In the genomic region with DNA sequence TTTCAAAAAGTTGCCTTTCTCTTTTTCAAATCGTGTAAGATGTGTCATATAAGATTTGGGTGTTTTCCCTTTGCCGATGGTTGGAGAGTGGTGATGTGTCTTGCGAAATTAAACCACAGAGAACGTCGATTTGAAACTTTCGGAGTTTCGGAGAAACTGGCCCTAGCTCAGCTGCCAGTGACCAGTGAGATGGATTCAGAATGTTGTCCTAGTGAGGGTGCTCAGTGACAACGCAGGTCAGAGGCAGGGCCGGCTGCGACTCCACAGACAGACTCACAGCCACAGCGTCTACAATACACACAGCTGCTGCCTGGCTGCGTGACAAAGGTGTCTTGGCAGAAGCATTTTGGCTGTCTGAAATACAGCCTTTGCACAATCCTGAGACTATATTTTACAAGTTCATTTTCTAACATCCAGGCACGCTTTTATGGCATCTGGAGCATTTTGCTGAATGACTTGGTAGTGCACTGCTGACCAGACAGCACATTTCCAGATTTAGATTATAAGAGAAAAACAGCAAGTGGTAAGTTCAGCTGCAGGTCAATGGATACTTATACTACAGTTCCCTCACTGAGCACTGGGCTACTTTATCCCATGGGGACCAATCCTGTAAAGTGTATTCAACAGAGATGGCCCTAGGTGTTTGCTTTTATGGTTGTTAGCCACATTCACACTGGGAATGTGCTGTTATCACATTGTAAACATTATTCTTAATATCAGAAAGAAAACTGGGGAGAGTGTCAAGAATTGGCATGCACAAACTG, we compare ENCODE assay signal across 8 cellular contexts.
A peak's percentile ranks its signal among the peaks of the same experiment; 100 is the strongest.
DNase-seq lines count a peak whose midpoint lies in the region; ATAC-seq, FAIRE-seq and TF ChIP-seq lines count a peak whose summit lies in the region.

No MANE protein-coding gene starts in this region.

- 0 out of 2 replicates have a peak, but pooled peaks have one; percentile 6 for TF ChIP-seq CTCF in LNCaP clone FGC (IDR thresholded peaks at IDR 0.05; ENCODE audit: control insufficient read depth, extremely low read depth, insufficient read depth)
- TF ChIP-seq CTCF in activated B cell treated with CpG ODN at 0.5 μM for 24 hours (IDR thresholded peaks at IDR 0.05): no peak
- no peak for TF ChIP-seq CTCF in hepatocyte (IDR thresholded peaks at IDR 0.05; ENCODE audit: poor library complexity)
- no peak for TF ChIP-seq CTCF in testis (IDR thresholded peaks at IDR 0.05)

- H3K4me2 ChIP-seq in hepatocyte: peak overlapping the region; percentile 40

- H3K27me3 ChIP-seq in hepatocyte (no peaks in the 10 kb centered on the region), testis (no peaks in the 10 kb centered on the region)

- H3K4me1 ChIP-seq in hepatocyte (ENCODE audit: insufficient read depth) (peaks cover 12% of the 10 kb centered on the region), testis (no peaks in the 10 kb centered on the region)

- peaks cover 34% of the 10 kb centered on the region for H3K4me1 Mint-ChIP-seq in activated B cell treated with CpG ODN at 0.5 μM for 24 hours

- POLR2A ChIA-PET in activated B cell treated with CpG ODN at 0.5 μM for 24 hours (lab: Charles Lee): interaction anchor here (0.6 to 6.4 kb wide), 4 partner anchors 13 to 98 kb away, joined by 3 to 65 read pairs (median 40); no protein-coding TSS in a partner anchor

- no peaks in the 10 kb centered on the region for H3K9me2 ChIP-seq in hepatocyte (replicated peaks; ENCODE audit: insufficient read depth)

- no peak overlapping the region for H2AFZ ChIP-seq in hepatocyte

- H3K27ac ChIP-seq in hepatocyte: peak overlapping the region; percentile 7
- H3K27ac ChIP-seq in testis: no peak overlapping the region

- no peaks in the 10 kb centered on the region for H3K36me3 Mint-ChIP-seq in activated B cell treated with CpG ODN at 0.5 μM for 24 hours (ENCODE audit: low read depth)

- CTCF ChIA-PET in activated B cell treated with CpG ODN at 0.5 μM for 24 hours (lab: Charles Lee): interaction anchor here (1.4 kb wide), 1 partner anchor 13 kb away, joined by 3 read pairs; no protein-coding TSS in a partner anchor

- H3K36me3 ChIP-seq in hepatocyte (replicated peaks; ENCODE audit: insufficient read depth, low read depth) (no peaks in the 10 kb centered on the region), testis (ENCODE audit: low read depth, missing control alignments) (no peaks in the 10 kb centered on the region)

- no peak overlapping the region for H3K4me3 ChIP-seq in LNCaP clone FGC (ENCODE audit: low read depth, low read length)
- H3K4me3 ChIP-seq in hepatocyte: no peak overlapping the region
- no peak overlapping the region for H3K4me3 ChIP-seq in testis

- intact Hi-C loops in activated B cell treated with CpG ODN at 0.5 μM for 24 hours (cut with micrococcal nuclease): loop anchor here (5.0 kb wide), 1 partner anchor 90 kb away; no protein-coding TSS in a partner anchor
- intact Hi-C loops in testis (cut with DNase I; ENCODE audit: low total_unique reads): no loop called here

- H3K9me3 ChIP-seq in hepatocyte (ENCODE audit: low read depth) (no peaks in the 10 kb centered on the region), testis (no peaks in the 10 kb centered on the region)

- no peaks in the 10 kb centered on the region for H4K20me1 ChIP-seq in hepatocyte (ENCODE audit: insufficient read depth, poor library complexity, severe bottlenecking)

- H3K79me2 ChIP-seq in hepatocyte: no peaks in the 10 kb centered on the region

- 63% methylated on average over 13 of the region's 13 CpGs for WGBS in hepatocyte (ENCODE audit: low lambda C conversion rate, missing lambda C conversion rate)
- 43 to 57% methylated on average over 13 of the region's 13 CpGs for WGBS in testis, 2 donors

- ATAC-seq in activated B cell treated with CpG ODN at 0.5 μM for 24 hours (ENCODE audit: low read depth) (peak; percentile 31), HG03378 (IDR thresholded peaks at IDR 0.05; ENCODE audit: unreplicated experiment) (no peak)

- no peak for TF ChIP-seq POLR2A in testis (IDR thresholded peaks at IDR 0.05)

- no peak overlapping the region for H3K4me3 Mint-ChIP-seq in activated B cell treated with CpG ODN at 0.5 μM for 24 hours

- no peaks in the 10 kb centered on the region for H3K27me3 Mint-ChIP-seq in activated B cell treated with CpG ODN at 0.5 μM for 24 hours

- H3K27ac Mint-ChIP-seq in activated B cell treated with CpG ODN at 0.5 μM for 24 hours: peak overlapping the region; percentile 10

- FAIRE-seq in HTR-8/SVneo (lab: Jason Lieb, UNC): no peak

- DNase-seq in EH (ENCODE audit: low read depth) (peak; percentile 69), LNCaP clone FGC (ENCODE audit: low read depth) (peak; percentile 41), activated B cell treated with CpG ODN at 0.5 μM for 24 hours (no peak), hepatocyte (ENCODE audit: low spot score) (peak; percentile 44), testis (peak; percentile 51), HTR-8/SVneo (ENCODE audit: insufficient read length, low spot score) (no peak)
- no peak for DNase-seq in activated CD4-positive, alpha-beta T cell treated with anti-CD3 and anti-CD28 coated beads for 48 hours

- peaks cover 3% of the 10 kb centered on the region for H3K9me3 Mint-ChIP-seq in activated B cell treated with CpG ODN at 0.5 μM for 24 hours

Comparison
In these comparisons a context has a peak if more than half of its experiments do, and no peak if none do; other contexts are left out.
1. DNase-seq: peak in EH (single experiment), LNCaP clone FGC (single experiment), hepatocyte (single experiment) and testis (single experiment); none in activated B cell treated with CpG ODN at 0.5 μM for 24 hours (single experiment), activated CD4-positive, alpha-beta T cell treated with anti-CD3 and anti-CD28 coated beads for 48 hours (single experiment) and HTR-8/SVneo (single experiment).